In the genomic region with DNA sequence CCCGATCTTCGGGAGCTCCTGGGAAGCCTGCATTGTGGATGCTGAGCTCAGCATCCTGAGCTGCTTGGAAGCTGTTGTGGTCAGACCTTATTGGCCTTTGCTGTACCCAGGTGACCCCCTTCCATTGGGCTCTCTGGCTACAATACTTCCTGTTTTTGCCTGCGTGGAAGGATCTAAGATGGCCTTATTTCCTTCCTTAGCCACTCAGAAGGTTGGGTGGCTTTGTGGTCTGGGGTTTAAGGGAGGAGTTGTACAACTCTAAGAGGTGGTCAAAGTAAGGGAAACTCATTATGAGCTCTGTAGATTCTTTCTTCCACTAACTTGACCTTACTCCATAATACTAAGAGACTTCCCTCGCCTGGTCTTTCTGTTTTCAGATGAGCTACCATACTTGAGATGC, we compare ENCODE assay signal across 1 cellular context.
TF ChIP-seq lines count a peak whose summit lies in the region.

No MANE protein-coding gene starts in this region.

TF ChIP-seq in K562, 482 proteins besides CTCF, POLR2A, EP300 and RAD21:
- TF ChIP-seq MAFF (IDR thresholded peaks at IDR 0.05; ENCODE audit: low read length) (peak; percentile 5; the same call in 1 of the 2 replicates), SMAD2 (IDR thresholded peaks at IDR 0.05; ENCODE audit: low read depth, low read length) (no peak), POU5F1 (IDR thresholded peaks at IDR 0.05; ENCODE audit: borderline replicate concordance, low read depth, low read length, partially characterized antibody) (no peak), ARID2 (IDR thresholded peaks at IDR 0.05) (no peak), PHTF2 (CRISPR knock-in tag; IDR thresholded peaks at IDR 0.05) (no peak), PCBP2 (IDR thresholded peaks at IDR 0.05; ENCODE audit: low read depth, low read length, poor library complexity, severe bottlenecking) (no peak), CREM (IDR thresholded peaks at IDR 0.05; ENCODE audit: low read depth) (no peak)
- TF ChIP-seq, protein P1, sequence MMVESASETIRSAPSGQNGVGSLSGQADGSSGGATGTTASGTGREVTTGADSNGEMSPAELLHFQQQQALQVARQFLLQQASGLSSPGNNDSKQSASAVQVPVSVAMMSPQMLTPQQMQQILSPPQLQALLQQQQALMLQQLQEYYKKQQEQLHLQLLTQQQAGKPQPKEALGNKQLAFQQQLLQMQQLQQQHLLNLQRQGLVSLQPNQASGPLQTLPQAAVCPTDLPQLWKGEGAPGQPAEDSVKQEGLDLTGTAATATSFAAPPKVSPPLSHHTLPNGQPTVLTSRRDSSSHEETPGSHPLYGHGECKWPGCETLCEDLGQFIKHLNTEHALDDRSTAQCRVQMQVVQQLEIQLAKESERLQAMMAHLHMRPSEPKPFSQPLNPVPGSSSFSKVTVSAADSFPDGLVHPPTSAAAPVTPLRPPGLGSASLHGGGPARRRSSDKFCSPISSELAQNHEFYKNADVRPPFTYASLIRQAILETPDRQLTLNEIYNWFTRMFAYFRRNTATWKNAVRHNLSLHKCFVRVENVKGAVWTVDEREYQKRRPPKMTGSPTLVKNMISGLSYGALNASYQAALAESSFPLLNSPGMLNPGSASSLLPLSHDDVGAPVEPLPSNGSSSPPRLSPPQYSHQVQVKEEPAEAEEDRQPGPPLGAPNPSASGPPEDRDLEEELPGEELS (CRISPR knock-in tag; IDR thresholded peaks at IDR 0.05; ENCODE audit: borderline replicate concordance): no peak
